29 cellular contexts compared by ENCODE assay signal in the genomic region with DNA sequence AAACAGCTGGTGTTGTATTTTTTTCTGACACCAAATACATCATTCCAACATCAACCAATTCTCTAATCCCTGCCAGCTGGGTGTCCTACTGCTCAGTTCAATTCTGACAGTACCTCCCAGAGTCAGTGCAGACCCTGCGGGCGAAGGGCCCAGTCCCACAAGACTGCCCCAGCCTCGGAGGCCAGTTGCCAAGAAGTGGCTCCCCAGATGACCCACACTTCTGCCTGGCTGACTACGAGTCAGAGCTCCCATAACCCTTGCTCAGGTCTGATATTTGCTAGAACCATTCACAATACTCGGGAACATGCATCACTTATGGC.
DNase-seq lines count a peak whose midpoint lies in the region; ATAC-seq, FAIRE-seq and TF ChIP-seq lines count a peak whose summit lies in the region.
"Had no signal": no experiment of that assay in that cellular context is flagged by ENCODE, and none has a peak within 500 bp of the region (broad histone marks: within the 10 kb centered on the region; RNA-seq: fewer than 3 reads in every experiment).

No MANE protein-coding gene starts in this region.

- H3K9me3 ChIP-seq in PC-3 (ENCODE audit: low read length) (no peaks in the 10 kb centered on the region), kidney (ENCODE audit: control insufficient read depth in 1 of 2, low read length in 2 of 2) (no peaks in the 10 kb centered on the region), smooth muscle cell (replicated peaks; ENCODE audit: low read depth) (no peaks in the 10 kb centered on the region), gastrocnemius medialis (no peaks in the 10 kb centered on the region), T-helper 17 cell (ENCODE audit: control insufficient read depth, low read length, poor library complexity, severe bottlenecking) (no peaks in the 10 kb centered on the region)

- H3K36me3 ChIP-seq in PC-3 (ENCODE audit: low read depth, low read length) (no peaks in the 10 kb centered on the region), kidney (ENCODE audit: control insufficient read depth in 1 of 2, insufficient read depth in 2 of 2, low read length in 2 of 2) (no peaks in the 10 kb centered on the region), smooth muscle cell (ENCODE audit: low read depth) (no peaks in the 10 kb centered on the region), gastrocnemius medialis (no peaks in the 10 kb centered on the region)
- H3K36me3 ChIP-seq: stomach, tibial nerve had no signal

- H3K4me2 ChIP-seq in PC-3 (ENCODE audit: low read length) (peak overlapping the region; percentile 24), smooth muscle cell (peak overlapping the region; percentile 58)

- H3K4me1 Mint-ChIP-seq in T-helper 17 cell = no peaks in the 10 kb centered on the region
- H3K4me1 Mint-ChIP-seq: activated naive CD4-positive, alpha-beta T cell treated with anti-CD3 and anti-CD28 coated beads, Interleukin-2, amount 50 U/mL, for 24 hours; CD8-positive, alpha-beta memory T cell; central memory CD8-positive, alpha-beta T cell had no signal

- WGBS in smooth muscle cell (ENCODE audit: low lambda C conversion rate) = 70% methylated on average over 5 of the region's 5 CpGs

- no TSS peak for BruUV-seq in PC-3 (replicated peaks; lab: Mats Ljungman, UMichigan)

- FAIRE-seq in kidney (lab: Jason Lieb, UNC) = no peak
- FAIRE-seq: GM12878, GM19239, HepG2 had no signal

- no peak for TF ChIP-seq POLR2A in gastrocnemius medialis (IDR thresholded peaks at IDR 0.05)

- H3K9ac ChIP-seq in PC-3 (ENCODE audit: low read length) (no peak overlapping the region), kidney (ENCODE audit: low read length in 2 of 2) (no peak overlapping the region), smooth muscle cell (ENCODE audit: low read depth) (no peak overlapping the region)

- TF ChIP-seq CTCF in PC-3 (conservative IDR thresholded peaks at IDR 0.05; ENCODE audit: low read depth, low read length) = no peak
- TF ChIP-seq CTCF in kidney (IDR thresholded peaks at IDR 0.05; ENCODE audit: borderline replicate concordance, extremely low read depth, insufficient read depth) = no peak
- no peak for TF ChIP-seq CTCF in smooth muscle cell (IDR thresholded peaks at IDR 0.05; ENCODE audit: borderline replicate concordance, insufficient read depth, poor library complexity, severe bottlenecking)
- no peak for TF ChIP-seq CTCF in gastrocnemius medialis (IDR thresholded peaks at IDR 0.05 in 4 of 5, conservative IDR thresholded peaks at IDR 0.05 in 1 of 5)

- POLR2A ChIA-PET in PC-3 (lab: Charles Lee; ENCODE audit: unreplicated experiment) = no interaction called here

- DNase-seq in NCI-H2171 treated with DMSO at 0.1 percent for 48 hours (lab: John Stamatoyannopoulos, UW) (peak; percentile 64), NCI-H2171 (lab: John Stamatoyannopoulos, UW) (no peak), PC-3 (peak; percentile 46), kidney (peak; percentile 11), smooth muscle cell (lab: John Stamatoyannopoulos, UW; ENCODE audit: unreplicated experiment) (no peak), gastrocnemius medialis (no peak), T-helper 17 cell (no peak), NCI-H146 treated with DMSO at 0.1 percent for 48 hours (lab: John Stamatoyannopoulos, UW; ENCODE audit: unreplicated experiment) (no peak)
- DNase-seq: activated CD4-positive, alpha-beta T cell treated with anti-CD3 and anti-CD28 coated beads for 4 hours; DMS79; foreskin keratinocyte; hippocampal formation; NCI-H1105; NCI-H2081 treated with DMSO at 0.1 percent for 48 hours; NCI-H510A treated with DMSO at 0.1 percent for 48 hours; OCI-M1; right cardiac atrium; SHP77; stimulated activated CD4-positive, alpha-beta T cell treated with anti-CD3 and anti-CD28 coated beads, Interleukin-15, amount 100 ng/mL, for 24 hours; stomach; T-helper 1 cell had no signal

- no peak overlapping the region for H3K4me3 Mint-ChIP-seq in T-helper 17 cell
- H3K4me3 Mint-ChIP-seq: activated naive CD4-positive, alpha-beta T cell treated with anti-CD3 and anti-CD28 coated beads, Interleukin-2, amount 50 U/mL, for 24 hours; CD8-positive, alpha-beta memory T cell; central memory CD8-positive, alpha-beta T cell had no signal

- ATAC-seq in PC-3 = peak; percentile 25
- no peak for ATAC-seq in gastrocnemius medialis
- no peak for ATAC-seq in T-helper 17 cell
- ATAC-seq: foreskin keratinocyte, GM12878, HepG2, right cardiac atrium had no signal

- H3K4me3 ChIP-seq in PC-3 (ENCODE audit: low read length) (no peak overlapping the region), kidney (ENCODE audit: low read length in 2 of 2) (no peak overlapping the region), smooth muscle cell (no peak overlapping the region), gastrocnemius medialis (no peak overlapping the region)
- H3K4me3 ChIP-seq: GM12878, stomach, tibial nerve had no signal

- in situ Hi-C loops in gastrocnemius medialis (cut with MboI; ENCODE audit: low sequenced_read_pairs in 4 of 4) = no loop called here

- intact Hi-C loops in PC-3 (cut with micrococcal nuclease) (no loop called here), kidney (cut with DNase I) (no loop called here), gastrocnemius medialis (cut with DNase I; ENCODE audit: low total_unique reads) (no loop called here)

- H3K4me1 ChIP-seq in PC-3 (ENCODE audit: insufficient read depth, low read length) (peaks cover 13% of the 10 kb centered on the region), kidney (ENCODE audit: control insufficient read depth in 1 of 2, insufficient read depth in 1 of 2, low read depth in 1 of 2, low read length in 2 of 2) (no peaks in the 10 kb centered on the region), smooth muscle cell (ENCODE audit: low read depth) (peaks cover 13% of the 10 kb centered on the region), gastrocnemius medialis (no peaks in the 10 kb centered on the region)
- H3K4me1 ChIP-seq: foreskin keratinocyte, stomach, tibial nerve had no signal

- H3K36me3 Mint-ChIP-seq in T-helper 17 cell (ENCODE audit: low read depth) = no peaks in the 10 kb centered on the region
- H3K36me3 Mint-ChIP-seq: activated naive CD4-positive, alpha-beta T cell treated with anti-CD3 and anti-CD28 coated beads, Interleukin-2, amount 50 U/mL, for 24 hours; CD8-positive, alpha-beta memory T cell had no signal

- H4K20me1 ChIP-seq in PC-3 (ENCODE audit: low read length) = no peaks in the 10 kb centered on the region
- H4K20me1 ChIP-seq in smooth muscle cell (ENCODE audit: low read depth) = no peaks in the 10 kb centered on the region

- H3K9me2 ChIP-seq in PC-3 (replicated peaks; ENCODE audit: low read length) = no peaks in the 10 kb centered on the region

- no peaks in the 10 kb centered on the region for H3F3A ChIP-seq in PC-3 (ENCODE audit: low read length, unreplicated experiment)
- no peaks in the 10 kb centered on the region for H3F3A ChIP-seq in smooth muscle cell (ENCODE audit: low read depth)

- H3K27me3 ChIP-seq in PC-3 (ENCODE audit: low read length) (no peaks in the 10 kb centered on the region), smooth muscle cell (ENCODE audit: low read depth) (no peaks in the 10 kb centered on the region), gastrocnemius medialis (peaks cover 22 to 27% (median 23%) of the 10 kb centered on the region in 3 donors)
- H3K27me3 ChIP-seq: foreskin keratinocyte, tibial nerve had no signal

- CTCF ChIA-PET in PC-3 (lab: Charles Lee) = no interaction called here

- no peaks in the 10 kb centered on the region for H3K79me2 ChIP-seq in PC-3 (ENCODE audit: low read length)
- H3K79me2 ChIP-seq in smooth muscle cell (ENCODE audit: low read depth) = no peaks in the 10 kb centered on the region

- peak overlapping the region; percentile 15; the same call in 1 of the 2 replicates for H3K27ac ChIP-seq in PC-3 (ENCODE audit: low read length)
- H3K27ac ChIP-seq in kidney (ENCODE audit: low read depth in 2 of 2, low read length in 2 of 2) = no peak overlapping the region
- peak overlapping the region; percentile 34 for H3K27ac ChIP-seq in smooth muscle cell (ENCODE audit: low read depth)
- H3K27ac ChIP-seq in gastrocnemius medialis = no peak overlapping the region
- H3K27ac ChIP-seq: 22Rv1, foreskin keratinocyte, stomach, tibial nerve had no signal

- H2AFZ ChIP-seq in PC-3 (ENCODE audit: low read length) (no peak overlapping the region), smooth muscle cell (ENCODE audit: low read depth) (no peak overlapping the region)

- H3K27ac Mint-ChIP-seq in T-helper 17 cell = no peak overlapping the region
- H3K27ac Mint-ChIP-seq: activated naive CD4-positive, alpha-beta T cell treated with anti-CD3 and anti-CD28 coated beads, Interleukin-2, amount 50 U/mL, for 24 hours; CD8-positive, alpha-beta memory T cell had no signal

- peaks cover 12% of the 10 kb centered on the region for H3K27me3 Mint-ChIP-seq in T-helper 17 cell

Comparison
In these comparisons a context has a peak if more than half of its experiments do, and no peak if none do; other contexts are left out.
1. DNase-seq: peak in NCI-H2171 treated with DMSO at 0.1 percent for 48 hours (single experiment), PC-3 (single experiment) and kidney (single experiment); none in NCI-H2171 (single experiment), smooth muscle cell (single experiment), gastrocnemius medialis (0 of 2), T-helper 17 cell (0 of 3) and NCI-H146 treated with DMSO at 0.1 percent for 48 hours (single experiment).
2. H3K27ac ChIP-seq: peak in PC-3 (single experiment) and smooth muscle cell (single experiment); none in kidney (0 of 2) and gastrocnemius medialis (0 of 4).